ENCODE assay signal across 8 cellular contexts in the genomic region with DNA sequence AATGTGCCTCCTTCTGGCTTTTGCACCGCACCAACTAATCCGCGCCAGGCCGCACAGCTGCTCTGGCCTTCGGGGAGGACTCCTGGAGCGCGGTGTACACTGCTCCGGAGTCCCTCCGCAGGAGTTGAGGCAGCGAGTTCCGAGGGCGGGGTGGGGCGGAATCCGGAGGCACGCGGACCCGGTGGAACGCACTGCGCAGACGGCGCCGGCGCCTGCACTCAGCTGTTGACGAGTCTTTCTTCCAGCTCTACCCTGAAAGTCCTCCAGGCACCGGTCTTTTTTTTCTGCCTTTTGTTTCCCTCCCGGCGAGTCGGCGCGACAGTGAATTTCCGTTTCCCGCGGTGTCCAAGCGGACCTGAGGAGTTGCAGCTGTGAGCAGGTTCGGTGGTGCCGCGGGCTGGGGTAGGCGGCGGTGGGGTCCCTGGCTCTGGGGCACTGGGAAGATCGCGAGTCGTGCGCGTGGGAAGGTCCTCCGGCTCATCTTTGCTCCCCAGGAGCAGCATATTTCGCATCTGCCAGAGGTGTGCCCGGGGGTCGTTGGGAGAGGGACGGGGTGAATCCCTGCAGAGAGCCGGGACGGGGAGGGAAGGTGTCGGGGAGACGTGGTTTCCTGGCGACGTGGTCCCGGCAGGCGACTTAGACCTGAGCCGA. TPM values are rescaled to one million over a fixed set of nuclear protein-coding genes. Genes with fewer than 3 reads are reported as not detected.
DNase-seq lines count a peak whose midpoint lies in the region; ATAC-seq, FAIRE-seq and TF ChIP-seq lines count a peak whose summit lies in the region.

No MANE protein-coding gene starts in this region.

- peaks cover 49% of the 10 kb centered on the region for H3K27me3 Mint-ChIP-seq in activated CD8-positive, alpha-beta T cell treated with anti-CD3 and anti-CD28 coated beads for 36 hours

- H3K9me3 ChIP-seq in H1 (ENCODE audit: insufficient read depth in 2 of 2, low read depth in 1 of 2, low read length in 1 of 2) (no peaks in the 10 kb centered on the region), mesenchymal stem cell (ENCODE audit: control insufficient read depth, low read length) (no peaks in the 10 kb centered on the region)

- ATAC-seq in GM21390 (IDR thresholded peaks at IDR 0.05; ENCODE audit: unreplicated experiment) = peak; percentile 84
- peak; percentile 87 for ATAC-seq in activated CD8-positive, alpha-beta T cell treated with anti-CD3 and anti-CD28 coated beads for 36 hours
- no peak for ATAC-seq in HG03439 (IDR thresholded peaks at IDR 0.05; ENCODE audit: unreplicated experiment)

- no peaks in the 10 kb centered on the region for H4K20me1 ChIP-seq in H1 (replicated peaks in 1 of 2; ENCODE audit: control insufficient read depth in 1 of 2, insufficient read depth in 2 of 2, low read length in 2 of 2)

- H4K91ac ChIP-seq in H1 (replicated peaks; ENCODE audit: insufficient read length, low read length) = no peak overlapping the region
- peak overlapping the region; percentile 75 for H4K91ac ChIP-seq in mesenchymal stem cell (ENCODE audit: low read length)

- no peaks in the 10 kb centered on the region for H3K9me3 Mint-ChIP-seq in activated CD8-positive, alpha-beta T cell treated with anti-CD3 and anti-CD28 coated beads for 36 hours

- no peak overlapping the region for H3K27ac Mint-ChIP-seq in activated CD8-positive, alpha-beta T cell treated with anti-CD3 and anti-CD28 coated beads for 36 hours

- H3K79me1 ChIP-seq in H1 (ENCODE audit: low read depth, low read length) (no peaks in the 10 kb centered on the region), mesenchymal stem cell (replicated peaks; ENCODE audit: low read length, poor library complexity, severe bottlenecking) (no peaks in the 10 kb centered on the region)

- H3K79me2 ChIP-seq in ACC112 (ENCODE audit: control insufficient read depth, insufficient read depth, low read length, unreplicated experiment) (no peaks in the 10 kb centered on the region), H1 (ENCODE audit: control insufficient read depth in 1 of 2, insufficient read depth in 2 of 2, low read length in 2 of 2) (no peaks in the 10 kb centered on the region)

- H3K23ac ChIP-seq in H1 (ENCODE audit: insufficient read length) = no peak overlapping the region
- no peak overlapping the region for H3K23ac ChIP-seq in mesenchymal stem cell (ENCODE audit: low read length in 2 of 2)

- POLR2A ChIA-PET in activated CD8-positive, alpha-beta T cell treated with anti-CD3 and anti-CD28 coated beads for 36 hours (lab: Charles Lee) = no interaction called here
- POLR2A ChIA-PET in H1 (lab: Charles Lee; ENCODE audit: partially characterized antibody) = interaction anchor here (1.2 kb wide), 1 partner anchor 16 kb away, joined by 3 read pairs; no protein-coding TSS in a partner anchor

- no peak overlapping the region for H4K5ac ChIP-seq in H1 (ENCODE audit: insufficient read length, low read depth, low read length)

- H2AFZ ChIP-seq in ACC112 (ENCODE audit: low read length, unreplicated experiment) = peak overlapping the region; percentile 98
- H2AFZ ChIP-seq in H1 (ENCODE audit: low read length) = peak overlapping the region; percentile 98
- H2AFZ ChIP-seq in mesenchymal stem cell (ENCODE audit: low read depth, low read length) = peak overlapping the region; percentile 83

- peaks cover 11% of the 10 kb centered on the region; the same call in 1 of the 2 replicates for H3K23me2 ChIP-seq in H1 (ENCODE audit: low read depth, low read length)

- no peak for TF ChIP-seq CTCF in activated CD8-positive, alpha-beta T cell treated with anti-CD3 and anti-CD28 coated beads for 36 hours (IDR thresholded peaks at IDR 0.05)
- TF ChIP-seq CTCF in H1 (IDR thresholded peaks at IDR 0.05; ENCODE audit: control extremely low read depth in 1 of 3, insufficient read depth in 1 of 3, low read depth in 1 of 3, low read length in 3 of 3) = no peak

- H3K4me2 ChIP-seq in H1 (ENCODE audit: insufficient read depth in 1 of 2, low read depth in 2 of 2, low read length in 2 of 2) (peak overlapping the region; percentile 67 to 96), mesenchymal stem cell (ENCODE audit: low read length, poor library complexity, severe bottlenecking) (peak overlapping the region; percentile 75)

- peak; percentile 56 for DNase-seq in NCI-H2107 treated with DMSO at 0.1 percent for 48 hours (lab: John Stamatoyannopoulos, UW; ENCODE audit: unreplicated experiment)
- peak; percentile 61 for DNase-seq in activated CD8-positive, alpha-beta T cell treated with anti-CD3 and anti-CD28 coated beads for 36 hours
- DNase-seq in H1 (ENCODE audit: low read depth in 1 of 2, low spot score in 2 of 2) = peak; percentile 19 to 80
- peak; percentile 71 for DNase-seq in mesenchymal stem cell
- DNase-seq in stimulated activated CD8-positive, alpha-beta memory T cell treated with anti-CD3 and anti-CD28 coated beads, Interleukin-12 subunit alpha, Interleukin-12 subunit beta, amount 100 ng/mL, for 1 hour (ENCODE audit: low read depth) = peak; percentile 22

- H3K27ac ChIP-seq in ACC112 (ENCODE audit: low read depth, low read length) (peak overlapping the region; percentile 50; the same call in 1 of the 2 replicates), H1 (ENCODE audit: low read depth, low read length) (no peak overlapping the region), mesenchymal stem cell (ENCODE audit: low read length, poor library complexity, severe bottlenecking) (peak overlapping the region; percentile 38)

- CTCF ChIA-PET in activated CD8-positive, alpha-beta T cell treated with anti-CD3 and anti-CD28 coated beads for 36 hours (lab: Charles Lee) = interaction anchor here (1.5 kb wide), 1 partner anchor 26 kb away, joined by 3 read pairs; no protein-coding TSS in a partner anchor
- CTCF ChIA-PET in H1 (lab: Charles Lee; ENCODE audit: partially characterized antibody) = interaction anchor here (0.6 to 1.2 kb wide), 4 partner anchors 15 to 456 kb away, joined by 3 to 6 read pairs (median 4); no protein-coding TSS in a partner anchor

- TF ChIP-seq RAD21 in H1 (IDR thresholded peaks at IDR 0.05 in 1 of 2, conservative IDR thresholded peaks at IDR 0.05 in 1 of 2; ENCODE audit: low read depth in 2 of 2, low read length in 2 of 2) = no peak; a peak in 1 of 4 replicates

- peaks cover 13% of the 10 kb centered on the region for H3K4me1 Mint-ChIP-seq in activated CD8-positive, alpha-beta T cell treated with anti-CD3 and anti-CD28 coated beads for 36 hours (ENCODE audit: low read depth)

- no peak for TF ChIP-seq EP300 in H1 (IDR thresholded peaks at IDR 0.05; ENCODE audit: borderline replicate concordance in 1 of 2, low read depth in 2 of 2, low read length in 2 of 2)

- no peak overlapping the region for H2AK5ac ChIP-seq in H1 (ENCODE audit: low read depth, low read length)
- H2AK5ac ChIP-seq in mesenchymal stem cell (ENCODE audit: low read length, severe bottlenecking) = no peak overlapping the region

- no peaks in the 10 kb centered on the region for H3K36me3 Mint-ChIP-seq in activated CD8-positive, alpha-beta T cell treated with anti-CD3 and anti-CD28 coated beads for 36 hours (ENCODE audit: low read depth)

- peak in 1 of 2 experiments; percentile 50; a peak in 1 of 3 replicates for TF ChIP-seq POLR2A in H1 (IDR thresholded peaks at IDR 0.05; ENCODE audit: control extremely low read depth in 1 of 2, low read depth in 2 of 2, low read length in 2 of 2)

- peak overlapping the region; percentile 46 for H3K56ac ChIP-seq in H1 (replicated peaks; ENCODE audit: insufficient read length, low read depth, low read length)

- H2BK15ac ChIP-seq in H1 (ENCODE audit: low read length) (peak overlapping the region; percentile 97; the same call in 1 of the 2 replicates), mesenchymal stem cell (ENCODE audit: low read depth, poor library complexity, severe bottlenecking) (peak overlapping the region; percentile 48)

- H2BK5ac ChIP-seq in H1 (ENCODE audit: low read depth, low read length) (no peak overlapping the region), mesenchymal stem cell (ENCODE audit: low read depth, low read length, poor library complexity, severe bottlenecking) (no peak overlapping the region)

- peaks cover 5% of the 10 kb centered on the region for H3K4me1 ChIP-seq in ACC112 (ENCODE audit: control insufficient read depth, insufficient read depth, low read length, unreplicated experiment)
- no peaks in the 10 kb centered on the region; a peak in 3 of 7 replicates for H3K4me1 ChIP-seq in H1 (replicated peaks in 1 of 4; ENCODE audit: control insufficient read depth in 3 of 4, insufficient read depth in 4 of 4, low read length in 3 of 4)
- H3K4me1 ChIP-seq in mesenchymal stem cell (ENCODE audit: control insufficient read depth, insufficient read depth, low read depth, low read length) = peaks cover 4% of the 10 kb centered on the region

- FAIRE-seq in H1 (lab: Jason Lieb, UNC) = no peak

- no peaks in the 10 kb centered on the region for H3K27me3 ChIP-seq in ACC112 (ENCODE audit: insufficient read depth, low read length)
- peaks cover 0 to 22% (median 15%) of the 10 kb centered on the region in 4 experiments; a peak in 6 of 7 replicates for H3K27me3 ChIP-seq in H1 (replicated peaks in 1 of 4; ENCODE audit: control insufficient read depth in 3 of 4, extremely low read depth in 1 of 4, insufficient read depth in 3 of 4, low read length in 3 of 4)
- H3K27me3 ChIP-seq in mesenchymal stem cell (ENCODE audit: control insufficient read depth in 1 of 2, insufficient read depth in 1 of 2, low read length in 2 of 2) = no peaks in the 10 kb centered on the region

- H4K8ac ChIP-seq in H1 (ENCODE audit: extremely low read depth, insufficient read depth, low read length) (peak overlapping the region; percentile 86), mesenchymal stem cell (ENCODE audit: low read length) (peak overlapping the region; percentile 78)

- no peaks in the 10 kb centered on the region for H3K36me3 ChIP-seq in ACC112 (ENCODE audit: insufficient read depth, low read length)
- no peaks in the 10 kb centered on the region for H3K36me3 ChIP-seq in H1 (ENCODE audit: control insufficient read depth in 2 of 4, insufficient read depth in 4 of 4, low read length in 3 of 4)
- no peaks in the 10 kb centered on the region for H3K36me3 ChIP-seq in mesenchymal stem cell (ENCODE audit: control insufficient read depth in 1 of 2, insufficient read depth in 2 of 2, low read depth in 1 of 2, low read length in 2 of 2)

- H3K4me3 ChIP-seq in ACC112 (ENCODE audit: low read depth, low read length) (peak overlapping the region; percentile 99), H1 (ENCODE audit: extremely low read depth in 1 of 4, insufficient read depth in 2 of 4, low read depth in 3 of 4, low read length in 4 of 4) (peak overlapping the region; percentile 74 to 84 (median 75)), mesenchymal stem cell (ENCODE audit: insufficient read depth in 1 of 2, low read depth in 1 of 2, low read length in 2 of 2) (peak overlapping the region; percentile 72 to 91)

- intact Hi-C loops in activated CD8-positive, alpha-beta T cell treated with anti-CD3 and anti-CD28 coated beads for 36 hours (cut with micrococcal nuclease) = no loop called here

- no peak overlapping the region for H2BK120ac ChIP-seq in H1 (replicated peaks; ENCODE audit: low read depth, low read length)
- peak overlapping the region; percentile 71 for H2BK120ac ChIP-seq in mesenchymal stem cell (ENCODE audit: low read depth, low read length)

- H3K14ac ChIP-seq in H1 (ENCODE audit: insufficient read length) (no peak overlapping the region), mesenchymal stem cell (ENCODE audit: low read length in 2 of 2) (peak overlapping the region in 1 of 2 experiments; percentile 73)

- H3K9ac ChIP-seq in H1 (replicated peaks in 1 of 4; ENCODE audit: extremely low read depth in 1 of 4, low read depth in 3 of 4, low read length in 3 of 4) = peak overlapping the region; percentile 52 to 72 (median 65); a peak in 6 of 7 replicates
- peak overlapping the region; percentile 86 for H3K9ac ChIP-seq in mesenchymal stem cell (ENCODE audit: low read length)

- WGBS in H1 (ENCODE audit: extremely low coverage in 1 of 2, insufficient coverage in 1 of 2, insufficient read length in 1 of 2, insufficient replicate concordance in 2 of 2, low coverage in 1 of 2, low lambda C conversion rate in 2 of 2, missing lambda C conversion rate in 1 of 2), 2 experiments = 3% methylated on average over 49 of the region's 58 CpGs; no CpG with 5 or more reads in 1 of the 2 experiments
- under 1% methylated on average over 40 of the region's 58 CpGs for WGBS in mesenchymal stem cell

- H2BK12ac ChIP-seq in H1 (ENCODE audit: low read depth, low read length) (peak overlapping the region; percentile 84; the same call in 1 of the 2 replicates), mesenchymal stem cell (ENCODE audit: low read length in 2 of 2) (peak overlapping the region in 1 of 2 experiments; percentile 45)

- no peak overlapping the region for H2BK20ac ChIP-seq in H1 (ENCODE audit: low read length)

- H3K18ac ChIP-seq in H1 (ENCODE audit: extremely low read depth, low read length) (peak overlapping the region; percentile 72), mesenchymal stem cell (ENCODE audit: low read depth in 1 of 2, low read length in 2 of 2) (peak overlapping the region; percentile 52 to 85)

- H3K4ac ChIP-seq in H1 (replicated peaks; ENCODE audit: insufficient read length, low read depth, low read length) (no peak overlapping the region), mesenchymal stem cell (ENCODE audit: low read depth in 1 of 2, low read length in 2 of 2) (peak overlapping the region; percentile 32 to 73)

- H3K4me3 Mint-ChIP-seq in activated CD8-positive, alpha-beta T cell treated with anti-CD3 and anti-CD28 coated beads for 36 hours = peak overlapping the region; percentile 84

RNA-seq across cellular contexts. Expression of gene SFTPD, which starts 44.1 kb away (rescaled TPM):
- total RNA-seq in activated CD8-positive, alpha-beta T cell treated with anti-CD3 and anti-CD28 coated beads for 36 hours = not detected
- total RNA-seq in H1 (2021; fragmentation: NEBNext Ultra II Directional; extraction: Animal tissue kit (Norgen Biotek cat#: 25700)) = 0.54 and 1.1 TPM in 2 replicates
- polyA plus RNA-seq in H1 (2011; rRNA removed) = 0.20 and 0.21 TPM in 2 replicates
- polyA plus RNA-seq in H1 (2011; cell fraction: cytosol; rRNA removed) = 0.57 TPM
- 0.58 TPM for polyA plus RNA-seq in H1 (2011; cell fraction: nucleus; rRNA removed)
- 0.33 to 0.93 TPM (median 0.69 TPM) in 4 replicates for polyA plus RNA-seq in H1 (2012, experiment 1 of 2)
- 0.39 TPM for polyA plus RNA-seq in H1 (2012, experiment 2 of 2)
- polyA plus RNA-seq in H1 (2013, experiment 1 of 2) = 0.32 TPM
- polyA plus RNA-seq in H1 (2013, experiment 2 of 2) = 0.33 TPM
- polyA minus RNA-seq in H1 (2011; rRNA and poly(A)+ RNA removed) = 0.17 and 0.38 TPM in 2 replicates
- not detected for polyA minus RNA-seq in H1 (2011; cell fraction: cytosol; rRNA and poly(A)+ RNA removed)
- polyA minus RNA-seq in H1 (2011; cell fraction: nucleus; rRNA and poly(A)+ RNA removed) = not detected
- polyA plus RNA-seq in mesenchymal stem cell (2013, experiment 1 of 2) = not detected
- polyA plus RNA-seq in mesenchymal stem cell (2013, experiment 2 of 2) = not detected
